ENCODE assay signal across 8 cellular contexts in the genomic region with DNA sequence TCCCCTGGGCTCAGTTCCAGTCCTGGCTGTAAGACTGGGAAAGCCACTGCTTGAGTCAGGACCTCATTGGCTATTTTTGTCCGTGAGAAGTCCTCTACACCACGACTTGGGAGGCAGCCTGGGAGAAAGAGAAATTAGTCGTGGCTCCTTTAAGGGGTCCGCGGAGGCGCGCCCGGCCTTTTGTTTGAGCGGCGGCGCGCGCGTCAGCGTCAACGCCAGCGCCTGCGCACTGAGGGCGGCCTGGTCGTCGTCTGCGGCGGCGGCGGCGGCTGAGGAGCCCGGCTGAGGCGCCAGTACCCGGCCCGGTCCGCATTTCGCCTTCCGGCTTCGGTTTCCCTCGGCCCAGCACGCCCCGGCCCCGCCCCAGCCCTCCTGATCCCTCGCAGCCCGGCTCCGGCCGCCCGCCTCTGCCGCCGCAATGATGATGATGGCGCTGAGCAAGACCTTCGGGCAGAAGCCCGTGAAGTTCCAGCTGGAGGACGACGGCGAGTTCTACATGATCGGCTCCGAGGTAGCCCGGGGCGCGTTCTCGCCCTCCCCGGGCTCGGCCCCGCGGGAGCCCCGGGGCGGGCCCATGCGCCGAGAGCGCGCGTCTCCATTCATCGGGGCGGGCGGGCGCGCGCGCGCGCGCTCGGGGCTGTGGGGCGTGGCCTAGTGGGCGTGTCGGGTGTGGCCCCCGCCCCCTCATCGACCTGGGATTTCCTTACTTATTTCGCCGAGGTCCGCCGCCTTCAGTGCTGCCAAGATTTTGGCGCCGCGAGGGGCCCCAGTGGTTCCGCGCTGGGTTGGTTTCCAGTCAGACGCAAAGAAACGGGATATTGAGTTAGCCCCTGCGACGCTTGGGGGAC. TPM values are rescaled to one million over a fixed set of nuclear protein-coding genes. Genes with fewer than 3 reads are reported as not detected.
A peak's percentile ranks its signal among the peaks of the same experiment; 100 is the strongest.
DNase-seq lines count a peak whose midpoint lies in the region; ATAC-seq and TF ChIP-seq lines count a peak whose summit lies in the region.

TSS of gene SMARCB1 (plus strand) at position 215 of the 848 bp plus-strand sequence. CDS start at position 419, 204 bp downstream.

- H3K4me3 Mint-ChIP-seq in T-cell = peak within 1 kb of the TSS; percentile 82 to 87 (median 86)

- H3K27me3 ChIP-seq in GM06990 (replicated peaks; ENCODE audit: control insufficient read depth, insufficient read depth, low read length) = no peaks in the 10 kb centered on the region
- peaks cover 2% of the 10 kb centered on the region for H3K27me3 ChIP-seq in adipocyte (replicated peaks; ENCODE audit: control insufficient read depth, insufficient read depth, low read length)
- no peaks in the 10 kb centered on the region for H3K27me3 ChIP-seq in heart left ventricle
- no peaks in the 10 kb centered on the region for H3K27me3 ChIP-seq in transverse colon

- TF ChIP-seq POLR2A in heart left ventricle (IDR thresholded peaks at IDR 0.05) = peak in 1 of 2 donors; percentile 84
- TF ChIP-seq POLR2A in transverse colon (IDR thresholded peaks at IDR 0.05) = peak; percentile 84

- in situ Hi-C loops in transverse colon (cut with MboI; ENCODE audit: low pct_ligation_motif_present in 1 of 4, low pct_unique_long_range_greater_than_20kb in 1 of 4, low sequenced_read_pairs in 3 of 4) = loop anchor here in 2 of 4 donors (10.0 kb wide), 1 partner anchor 58 kb away; no protein-coding TSS in a partner anchor

- H3K4me1 Mint-ChIP-seq in T-cell = peaks cover 36 to 43% (median 43%) of the 10 kb centered on the region in 3 donors

- 0% methylated on average over 48 to 97 of the region's 97 CpGs for WGBS in heart left ventricle, 4 donors
- WGBS in transverse colon (ENCODE audit: low coverage in 1 of 2), 2 donors = 0% methylated on average over 63 of the region's 97 CpGs; no CpG with 5 or more reads in 1 of the 2 donors

- H3K27ac Mint-ChIP-seq in T-cell = peak within 1 kb of the TSS; percentile 96 to 97

- H3K9me3 ChIP-seq in adipocyte (ENCODE audit: control insufficient read depth, low read length) = no peaks in the 10 kb centered on the region
- no peaks in the 10 kb centered on the region for H3K9me3 ChIP-seq in heart left ventricle
- no peaks in the 10 kb centered on the region for H3K9me3 ChIP-seq in transverse colon

- H3K27me3 Mint-ChIP-seq in T-cell = no peaks in the 10 kb centered on the region

- H3K4me3 ChIP-seq in GM06990 (replicated peaks; ENCODE audit: low read depth, low read length) (peak within 1 kb of the TSS; percentile 85), HFF-Myc (replicated peaks; ENCODE audit: low read depth, low read length) (peak within 1 kb of the TSS; percentile 72), adipocyte (ENCODE audit: low read length) (peak within 1 kb of the TSS; percentile 94), heart left ventricle (peak within 1 kb of the TSS; percentile 63 to 100 (median 96)), transverse colon (peak within 1 kb of the TSS; percentile 73 to 89 (median 86))

- CTCF ChIA-PET in T-cell (lab: Charles Lee) = interaction anchor here (1.0 to 1.1 kb wide), 2 partner anchors 18 to 224 kb away, joined by 3 to 4 read pairs; partner anchors contain the start of gene CABIN1 (in 1 of the 2)

- H3K4me1 ChIP-seq in adipocyte (ENCODE audit: control insufficient read depth, insufficient read depth, low read length) (peaks cover 36% of the 10 kb centered on the region), heart left ventricle (peaks cover 8 to 56% (median 47%) of the 10 kb centered on the region in 12 donors), transverse colon (peaks cover 20 to 70% (median 40%) of the 10 kb centered on the region in 4 donors)

- no peak for TF ChIP-seq CTCF in GM06990 (IDR thresholded peaks at IDR 0.05; ENCODE audit: insufficient read depth, low read length, poor library complexity, severe bottlenecking)
- TF ChIP-seq CTCF in HFF-Myc (IDR thresholded peaks at IDR 0.05; ENCODE audit: low read depth, low read length, missing control alignments) = no peak
- no peak for TF ChIP-seq CTCF in heart left ventricle (IDR thresholded peaks at IDR 0.05)
- no peak for TF ChIP-seq CTCF in transverse colon (IDR thresholded peaks at IDR 0.05)

- POLR2A ChIA-PET in T-cell (lab: Charles Lee) = no interaction called here

- intact Hi-C loops in heart left ventricle (cut with DNase I) = loop anchor here in 5 of 10 donors (1.0 to 5.0 kb wide), 5 partner anchors 14 to 60 kb away; partner anchors contain the start of genes DERL3 (in 1 of the 5) and MMP11 (in 1 of the 5)
- intact Hi-C loops in posterior cingulate gyrus (cut with DNase I) = no loop called here
- intact Hi-C loops in transverse colon (cut with DNase I; ENCODE audit: low total_unique reads) = no loop called here

- H3K27ac ChIP-seq in heart left ventricle (peak within 1 kb of the TSS; percentile 91 to 100 (median 100)), transverse colon (peak within 1 kb of the TSS; percentile 97 to 99 (median 98))

- peaks cover 4% of the 10 kb centered on the region for H3K36me3 Mint-ChIP-seq in T-cell

- no peak for TF ChIP-seq EP300 in transverse colon (IDR thresholded peaks at IDR 0.05; ENCODE audit: low read depth)

- peak within 1 kb of the TSS; percentile 99 for H3K9ac ChIP-seq in adipocyte (ENCODE audit: low read length)

- DNase-seq in GM06990 (ENCODE audit: extremely low read depth, insufficient read length) (peak; percentile 92), HFF-Myc (ENCODE audit: extremely low read depth, low read depth) (no peak), NCI-H1092 treated with DMSO at 0.1 percent for 48 hours (lab: John Stamatoyannopoulos, UW) (peak; percentile 85), T-cell (peak; percentile 73 to 91 (median 85)), adipocyte (ENCODE audit: low read depth) (peak; percentile 97), heart left ventricle (peak; percentile 92 to 96 (median 94)), posterior cingulate gyrus (peak; percentile 73 to 98 (median 83)), transverse colon (peak; percentile 92)

- peaks cover 2% of the 10 kb centered on the region for H3K36me3 ChIP-seq in GM06990 (ENCODE audit: control insufficient read depth, insufficient read depth, low read length)
- no peaks in the 10 kb centered on the region for H3K36me3 ChIP-seq in adipocyte (ENCODE audit: control insufficient read depth, insufficient read depth, low read length, severe bottlenecking)
- peaks cover 0 to 12% (median 3%) of the 10 kb centered on the region in 9 donors for H3K36me3 ChIP-seq in heart left ventricle
- no peaks in the 10 kb centered on the region for H3K36me3 ChIP-seq in transverse colon

- H3K9me3 Mint-ChIP-seq in T-cell = no peaks in the 10 kb centered on the region

- ATAC-seq in T-cell (replicated peaks in 1 of 4) (peak; percentile 80 to 89 (median 84)), heart left ventricle (peak; percentile 82 to 94 (median 92))

RNA-seq across cellular contexts. Expression of gene SMARCB1, which starts in this region (rescaled TPM):
- total RNA-seq in T-cell = 10 to 100 TPM; 50.2 to 57.7 (median 54.3) TPM
- 10 to 100 TPM; 32.8 to 54.2 (median 45.6) TPM for total RNA-seq in heart left ventricle
- 10 to 100 TPM; 30.2 to 75.3 TPM for polyA plus RNA-seq in heart left ventricle
- total RNA-seq in transverse colon = 10 to 100 TPM; 33.7 to 61.3 (median 54.7) TPM
